Comparison of ENCODE assay signal across 8 cellular contexts in the genomic region with DNA sequence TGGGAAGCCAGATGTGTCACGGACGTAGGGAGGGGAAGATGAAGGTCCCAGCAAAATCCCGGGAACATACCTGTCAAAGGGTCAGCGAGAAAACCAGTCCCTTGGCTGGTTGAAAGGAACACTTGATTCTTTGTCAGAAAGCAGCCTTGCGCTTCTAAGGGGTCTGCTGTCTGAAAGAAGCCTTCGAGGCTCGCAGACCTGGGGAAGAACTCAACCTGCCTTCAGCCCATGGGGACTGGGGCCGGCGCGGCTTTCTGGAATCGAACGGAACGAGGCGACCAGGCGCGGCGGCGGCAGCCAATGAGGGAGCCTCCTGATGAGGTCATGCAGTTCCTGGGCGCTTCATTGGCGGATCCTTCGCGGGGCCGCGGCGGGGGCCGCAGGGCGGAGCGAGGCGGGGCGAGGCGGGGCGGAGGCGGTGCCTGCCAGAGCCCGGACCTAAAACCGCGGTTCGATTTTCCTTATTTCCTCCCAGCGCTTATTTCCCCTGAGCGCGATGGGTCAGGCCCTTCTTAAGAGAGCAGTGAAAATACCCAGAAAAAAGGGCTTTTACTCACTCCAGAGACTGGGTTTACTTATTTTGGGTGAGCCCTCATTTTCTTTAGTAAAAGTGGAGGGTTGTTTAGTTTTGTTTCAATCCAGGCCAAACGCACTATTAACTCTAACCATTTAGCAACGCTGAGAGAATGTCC. TPM values are rescaled to one million over a fixed set of nuclear protein-coding genes. Genes with fewer than 3 reads are reported as not detected.
A peak's percentile ranks its signal among the peaks of the same experiment; 100 is the strongest.
DNase-seq lines count a peak whose midpoint lies in the region; ATAC-seq and TF ChIP-seq lines count a peak whose summit lies in the region.

No MANE protein-coding gene starts in this region.

- peak overlapping the region in 3 of 4 donors; percentile 24 to 57 (median 29) for H3K4me3 ChIP-seq in transverse colon

- DNase-seq in GM10266 (ENCODE audit: extremely low spot score) (peak; percentile 93), NCI-H1105 (lab: John Stamatoyannopoulos, UW) (peak; percentile 88), T-cell (peak; percentile 75 to 92 (median 87)), amniotic stem cell (lab: John Stamatoyannopoulos, UW) (peak; percentile 85), left cardiac atrium (peak; percentile 95), posterior cingulate gyrus (peak; percentile 94 to 100 (median 98)), transverse colon (peak; percentile 94)

- TF ChIP-seq POLR2A in transverse colon (IDR thresholded peaks at IDR 0.05) = no peak

- H3K9me3 Mint-ChIP-seq in T-cell = peaks cover 6 to 8% (median 6%) of the 10 kb centered on the region in 3 donors

- H3K9me3 ChIP-seq in transverse colon = peaks cover 14 to 16% of the 10 kb centered on the region in 2 donors

- TF ChIP-seq CTCF in GM10266 (IDR thresholded peaks at IDR 0.05; ENCODE audit: control insufficient read depth, insufficient read depth, low read depth, missing control alignments) (no peak), transverse colon (IDR thresholded peaks at IDR 0.05) (no peak)

- CTCF ChIA-PET in T-cell (lab: Charles Lee) = interaction anchor here in 1 of 2 donors (1.0 kb wide), 1 partner anchor 70 kb away, joined by 3 read pairs; no protein-coding TSS in a partner anchor

- no peaks in the 10 kb centered on the region for H3K27me3 Mint-ChIP-seq in T-cell

- in situ Hi-C loops in transverse colon (cut with MboI; ENCODE audit: low pct_ligation_motif_present in 1 of 4, low pct_unique_long_range_greater_than_20kb in 1 of 4, low sequenced_read_pairs in 3 of 4) = no loop called here

- H3K27ac Mint-ChIP-seq in T-cell = peak overlapping the region; percentile 65 to 82

- intact Hi-C loops in left cardiac atrium (cut with DNase I) (no loop called here), posterior cingulate gyrus (cut with DNase I) (no loop called here), transverse colon (cut with DNase I; ENCODE audit: low total_unique reads) (no loop called here)

- no peaks in the 10 kb centered on the region for H3K36me3 ChIP-seq in transverse colon

- H3K4me1 Mint-ChIP-seq in T-cell = peaks cover 16 to 22% (median 18%) of the 10 kb centered on the region in 3 donors

- peak overlapping the region; percentile 73 to 78 (median 78) for H3K4me3 Mint-ChIP-seq in T-cell

- peaks cover 0 to 17% (median 11%) of the 10 kb centered on the region in 4 donors for H3K4me1 ChIP-seq in transverse colon

- ATAC-seq in HG02678 (IDR thresholded peaks at IDR 0.05; ENCODE audit: unreplicated experiment) (peak; percentile 100), T-cell (replicated peaks in 1 of 4) (peak; percentile 99 to 100 (median 99)), left cardiac atrium (peak; percentile 100)

- POLR2A ChIA-PET in T-cell (lab: Charles Lee) = interaction anchor here in 1 of 2 donors (0.6 kb wide), 1 partner anchor 201 kb away, joined by 3 read pairs; no protein-coding TSS in a partner anchor

- no peaks in the 10 kb centered on the region for H3K27me3 ChIP-seq in transverse colon

- TF ChIP-seq EP300 in transverse colon (IDR thresholded peaks at IDR 0.05; ENCODE audit: low read depth) = no peak

- peak overlapping the region; percentile 72 to 89 (median 81) for H3K27ac ChIP-seq in transverse colon

- peaks cover 5% of the 10 kb centered on the region for H3K36me3 Mint-ChIP-seq in T-cell

- 3 to 5% methylated on average over 13 to 40 of the region's 42 CpGs for WGBS in transverse colon (ENCODE audit: low coverage in 1 of 2), 2 donors

RNA-seq across cellular contexts. Expression of a gene that starts 11.8 kb away (rescaled TPM):
- total RNA-seq in T-cell (1 to 10 TPM; 1.5 to 2.6 (median 1.7) TPM), left cardiac atrium (10 to 100 TPM; 61.9 to 76.5 TPM), transverse colon (10 to 100 TPM in 1 of 4 donors, 1 to 10 TPM in 3; 8.4 to 11.2 (median 9.2) TPM)

Comparison
In these comparisons a context has a peak if more than half of its experiments do, and no peak if none do; other contexts are left out.
1. Peak in every context shown above with its lines: DNase-seq, ATAC-seq, H3K4me3 ChIP-seq and H3K27ac ChIP-seq.
2. RNA of a gene that starts 11.8 kb away (total RNA-seq): 61.9 to 76.5 TPM in left cardiac atrium; 8.4 to 11.2 TPM in transverse colon and 1.5 to 2.6 TPM in T-cell; every median in the first group is over 4 times any median in the second.